Comparison of ENCODE assay signal across 7 cellular contexts in the genomic region with DNA sequence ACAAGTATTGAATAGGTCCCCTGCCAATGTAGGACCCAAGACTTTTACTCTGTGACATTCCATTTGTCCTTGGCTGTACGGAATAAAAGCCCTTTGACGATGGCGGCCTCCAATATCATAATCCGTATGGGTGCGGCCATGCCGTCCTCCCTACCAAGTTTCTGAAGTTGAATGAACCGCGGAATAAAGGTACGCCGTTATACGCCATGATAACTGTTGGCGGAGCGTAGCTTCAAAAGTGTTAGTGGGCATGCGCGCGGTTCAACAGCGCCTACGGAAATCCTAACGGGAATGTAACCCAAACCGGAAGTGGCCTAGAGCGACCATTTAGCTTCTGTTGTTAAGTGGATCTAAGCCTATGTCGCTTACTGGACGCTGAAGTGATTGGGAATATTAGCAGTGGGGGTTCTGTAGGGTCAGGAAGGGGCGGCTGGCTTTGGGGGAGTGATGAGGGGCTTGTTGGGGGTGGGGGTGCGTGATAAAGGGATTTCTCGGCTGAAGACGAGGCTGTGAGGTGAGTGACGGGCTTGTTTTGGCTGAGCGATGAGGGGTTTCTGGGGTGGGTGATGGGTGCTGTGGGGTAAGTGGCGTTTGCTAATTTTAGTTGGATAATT. TPM values are rescaled to one million over a fixed set of nuclear protein-coding genes. Genes with fewer than 3 reads are reported as not detected.
DNase-seq lines count a peak whose midpoint lies in the region; ATAC-seq and TF ChIP-seq lines count a peak whose summit lies in the region.

A gene (plus strand): TSS at position 322 of the 614 bp plus-strand sequence. CDS start 2,047 bp downstream, outside the sequence.

- H3K27ac Mint-ChIP-seq in activated B cell treated with CpG ODN at 0.5 μM for 24 hours: peak within 1 kb of the TSS; percentile 86

- peak within 1 kb of the TSS; percentile 44 for H3K9ac ChIP-seq in smooth muscle cell (ENCODE audit: low read depth)

- H3K27me3 Mint-ChIP-seq in activated B cell treated with CpG ODN at 0.5 μM for 24 hours: no peaks in the 10 kb centered on the region

- peak within 1 kb of the TSS; percentile 96 for H3K4me3 Mint-ChIP-seq in activated B cell treated with CpG ODN at 0.5 μM for 24 hours

- H3K4me3 ChIP-seq in smooth muscle cell: peak within 1 kb of the TSS; percentile 69

- no peaks in the 10 kb centered on the region for H3K9me3 Mint-ChIP-seq in activated B cell treated with CpG ODN at 0.5 μM for 24 hours

- POLR2A ChIA-PET in activated B cell treated with CpG ODN at 0.5 μM for 24 hours (lab: Charles Lee): interaction anchor here (0.7 to 1.6 kb wide), 7 partner anchors 19 to 1533 kb away, joined by 3 to 9 read pairs (median 5); no protein-coding TSS in a partner anchor

- H3K9me3 ChIP-seq in smooth muscle cell (replicated peaks; ENCODE audit: low read depth): no peaks in the 10 kb centered on the region

- H3K4me1 Mint-ChIP-seq in activated B cell treated with CpG ODN at 0.5 μM for 24 hours: peaks cover 38% of the 10 kb centered on the region

- peaks cover 36% of the 10 kb centered on the region for H3K36me3 Mint-ChIP-seq in activated B cell treated with CpG ODN at 0.5 μM for 24 hours (ENCODE audit: low read depth)

- no peaks in the 10 kb centered on the region for H3K27me3 ChIP-seq in smooth muscle cell (ENCODE audit: low read depth)

- H3K4me2 ChIP-seq in smooth muscle cell: peak within 1 kb of the TSS; percentile 82

- no peaks in the 10 kb centered on the region for H3K36me3 ChIP-seq in smooth muscle cell (ENCODE audit: low read depth)

- no peaks in the 10 kb centered on the region for H4K20me1 ChIP-seq in smooth muscle cell (ENCODE audit: low read depth)

- TF ChIP-seq CTCF in activated B cell treated with CpG ODN at 0.5 μM for 24 hours (IDR thresholded peaks at IDR 0.05): no peak
- no peak for TF ChIP-seq CTCF in smooth muscle cell (IDR thresholded peaks at IDR 0.05; ENCODE audit: borderline replicate concordance, insufficient read depth, poor library complexity, severe bottlenecking)

- H3K79me2 ChIP-seq in smooth muscle cell (ENCODE audit: low read depth): no peaks in the 10 kb centered on the region

- H2AFZ ChIP-seq in smooth muscle cell (ENCODE audit: low read depth): peak within 1 kb of the TSS; percentile 45

- intact Hi-C loops in activated B cell treated with CpG ODN at 0.5 μM for 24 hours (cut with micrococcal nuclease): loop anchor here (1.0 to 2.0 kb wide), 4 partner anchors 20 to 40 kb away; a partner anchor contains a TSS

- peak; percentile 82 for ATAC-seq in GM18520 (IDR thresholded peaks at IDR 0.05; ENCODE audit: unreplicated experiment)
- peak; percentile 81 for ATAC-seq in HG03045 (IDR thresholded peaks at IDR 0.05; ENCODE audit: unreplicated experiment)
- peak; percentile 93 for ATAC-seq in activated B cell treated with CpG ODN at 0.5 μM for 24 hours (ENCODE audit: low read depth)

- H3K27ac ChIP-seq in smooth muscle cell (ENCODE audit: low read depth): no peak within 1 kb of the TSS

- DNase-seq in NCI-H2171 treated with DMSO at 0.1 percent for 48 hours (lab: John Stamatoyannopoulos, UW) (peak; percentile 97), activated B cell treated with CpG ODN at 0.5 μM for 24 hours (peak; percentile 68), inferior parietal cortex (ENCODE audit: extremely low spot score) (peak; percentile 100), smooth muscle cell (lab: John Stamatoyannopoulos, UW; ENCODE audit: unreplicated experiment) (peak; percentile 11)
- DNase-seq in central memory CD4-positive, alpha-beta T cell: peak; percentile 74

- H3F3A ChIP-seq in smooth muscle cell (ENCODE audit: low read depth): no peaks in the 10 kb centered on the region

- CTCF ChIA-PET in activated B cell treated with CpG ODN at 0.5 μM for 24 hours (lab: Charles Lee): interaction anchor here (1.0 to 1.2 kb wide), 2 partner anchors 57 to 99 kb away, joined by 3 to 4 read pairs; no protein-coding TSS in a partner anchor

- no peaks in the 10 kb centered on the region for H3K4me1 ChIP-seq in smooth muscle cell (ENCODE audit: low read depth)

- 45% methylated on average over 30 of the region's 30 CpGs for WGBS in smooth muscle cell (ENCODE audit: low lambda C conversion rate)

RNA-seq across cellular contexts. Expression of the gene that starts here (rescaled TPM):
- 20.6 and 23.6 TPM in 2 replicates for total RNA-seq in activated B cell treated with CpG ODN at 0.5 μM for 24 hours
- 3.6 and 6.9 TPM in 2 replicates for total RNA-seq in smooth muscle cell
- 1.1 TPM in 2 replicates for polyA plus RNA-seq in smooth muscle cell

Comparison
In these comparisons a context has a peak if more than half of its experiments do, and no peak if none do; other contexts are left out.
1. DNase-seq: peak in every context shown above with its lines; median percentile 100 in inferior parietal cortex; 97 in NCI-H2171 treated with DMSO at 0.1 percent for 48 hours; 74 in central memory CD4-positive, alpha-beta T cell; 68 in activated B cell treated with CpG ODN at 0.5 μM for 24 hours; 11 in smooth muscle cell.